ENCODE assay signal across 1 cellular context in the genomic region with DNA sequence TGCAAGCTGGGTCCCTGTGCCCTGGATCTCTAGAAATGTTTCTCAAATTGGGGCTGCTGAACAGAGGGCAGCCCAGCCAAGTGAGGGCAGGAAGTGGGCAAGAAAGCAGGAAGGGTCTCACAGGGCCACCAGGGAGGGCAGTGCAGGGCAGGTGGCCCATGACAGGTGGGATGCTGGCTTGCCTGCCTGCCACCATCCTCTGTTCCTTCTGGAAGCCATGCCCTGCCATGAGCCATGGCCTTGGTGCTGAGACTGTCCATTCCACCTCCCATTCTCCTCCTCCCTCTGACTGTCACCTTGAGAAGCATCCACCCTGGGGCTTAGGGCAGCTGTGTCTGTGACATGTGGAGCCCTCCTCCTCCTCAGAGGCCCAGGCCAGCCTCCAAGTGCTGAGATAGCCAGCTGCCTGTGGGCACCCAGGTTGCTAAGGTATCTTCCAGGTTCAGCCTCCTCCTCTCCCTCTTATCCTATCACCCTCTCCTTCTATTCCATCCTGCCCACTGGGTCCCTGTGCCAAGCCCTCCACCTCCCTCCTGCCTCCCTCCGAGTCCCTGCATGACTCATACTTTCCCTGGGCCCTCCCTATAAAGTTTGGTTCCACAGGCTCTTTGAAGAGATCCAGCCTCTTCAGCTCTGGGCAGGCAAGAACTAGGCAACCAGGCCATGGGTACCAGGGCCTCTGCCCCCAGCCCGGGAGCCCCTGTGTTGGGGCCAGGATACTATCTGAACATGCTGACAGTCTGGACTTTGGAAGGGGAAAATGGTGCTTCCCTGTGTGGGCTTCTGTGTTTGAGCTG.
TF ChIP-seq lines count a peak whose summit lies in the region.

No MANE protein-coding gene starts in this region.

TF ChIP-seq in SK-N-SH treated with all-trans-retinoic acid at 6 μM for 48 hours, 23 proteins besides CTCF, POLR2A, EP300 and RAD21 (continued from another document):
- TF ChIP-seq, protein P1, sequence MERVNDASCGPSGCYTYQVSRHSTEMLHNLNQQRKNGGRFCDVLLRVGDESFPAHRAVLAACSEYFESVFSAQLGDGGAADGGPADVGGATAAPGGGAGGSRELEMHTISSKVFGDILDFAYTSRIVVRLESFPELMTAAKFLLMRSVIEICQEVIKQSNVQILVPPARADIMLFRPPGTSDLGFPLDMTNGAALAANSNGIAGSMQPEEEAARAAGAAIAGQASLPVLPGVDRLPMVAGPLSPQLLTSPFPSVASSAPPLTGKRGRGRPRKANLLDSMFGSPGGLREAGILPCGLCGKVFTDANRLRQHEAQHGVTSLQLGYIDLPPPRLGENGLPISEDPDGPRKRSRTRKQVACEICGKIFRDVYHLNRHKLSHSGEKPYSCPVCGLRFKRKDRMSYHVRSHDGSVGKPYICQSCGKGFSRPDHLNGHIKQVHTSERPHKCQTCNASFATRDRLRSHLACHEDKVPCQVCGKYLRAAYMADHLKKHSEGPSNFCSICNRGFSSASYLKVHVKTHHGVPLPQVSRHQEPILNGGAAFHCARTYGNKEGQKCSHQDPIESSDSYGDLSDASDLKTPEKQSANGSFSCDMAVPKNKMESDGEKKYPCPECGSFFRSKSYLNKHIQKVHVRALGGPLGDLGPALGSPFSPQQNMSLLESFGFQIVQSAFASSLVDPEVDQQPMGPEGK (CRISPR knock-in tag; IDR thresholded peaks at IDR 0.05; ENCODE audit: borderline replicate concordance): no peak
